26 cellular contexts compared by ENCODE assay signal in the genomic region with DNA sequence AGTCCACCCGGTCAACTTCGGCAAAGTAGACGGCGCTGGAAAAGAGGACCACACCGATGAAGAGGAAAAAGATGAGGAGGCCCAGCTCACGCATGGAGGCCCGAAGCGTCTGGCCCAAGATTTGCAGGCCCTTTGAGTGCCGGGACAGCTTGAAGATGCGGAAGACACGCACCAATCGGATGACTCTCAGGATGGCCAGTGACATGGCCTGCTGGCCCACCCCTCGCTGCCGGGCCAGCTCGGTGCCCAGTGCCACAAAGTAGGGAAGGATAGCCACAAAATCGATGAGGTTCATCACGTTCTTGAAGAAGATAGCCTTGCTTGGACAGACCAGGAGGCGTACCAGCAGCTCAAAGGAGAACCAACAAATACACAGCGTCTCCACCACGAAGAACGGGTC. TPM values are rescaled to one million over a fixed set of nuclear protein-coding genes. Genes with fewer than 3 reads are reported as not detected.
"Had no signal": no experiment of that assay in that cellular context is flagged by ENCODE, and none has a peak within 500 bp of the region (broad histone marks: within the 10 kb centered on the region; RNA-seq: fewer than 3 reads in every experiment).

No MANE protein-coding gene starts in this region.

- H3K4me3 ChIP-seq: body of pancreas, Peyer's patch, SJSA1 had no signal

- ATAC-seq: activated CD4-positive, CD25-positive, alpha-beta regulatory T cell treated with anti-CD3 and anti-CD28 coated beads, Interleukin-2, amount 50 U/mL, for 24 hours; activated CD8-positive, alpha-beta T cell treated with anti-CD3 and anti-CD28 coated beads for 36 hours; activated T-cell treated with anti-CD3 and anti-CD28 coated beads, Interleukin-2, amount 50 U/mL, for 72 hours; body of pancreas; SK-N-SH treated with all-trans-retinoic acid at 6 μM for 48 hours had no signal

- H3K27ac Mint-ChIP-seq: activated CD8-positive, alpha-beta T cell treated with anti-CD3 and anti-CD28 coated beads for 36 hours; activated naive CD4-positive, alpha-beta T cell treated with anti-CD3 and anti-CD28 coated beads, Interleukin-2, amount 50 U/mL, for 24 hours; activated T-cell treated with anti-CD3 and anti-CD28 coated beads, Interleukin-2, amount 50 U/mL, for 72 hours; T-helper 1 cell treated with Interleukin-12 subunit alpha and Interleukin-12 subunit beta and Interleukin-4 antibody, amounts not matched to agents 30 μg/mL and 1 μg/mL, for 36 hours had no signal

- H3K9me3 ChIP-seq: body of pancreas, Peyer's patch had no signal

- DNase-seq: activated CD4-positive, alpha-beta T cell treated with anti-CD3 and anti-CD28 coated beads for 4 hours; activated CD8-positive, alpha-beta memory T cell treated with anti-CD3 and anti-CD28 coated beads, Interleukin-2, amount 50 U/mL, for 4 hours; activated CD8-positive, alpha-beta T cell treated with anti-CD3 and anti-CD28 coated beads for 36 hours; activated T-cell treated with anti-CD3 and anti-CD28 coated beads, Interleukin-2, amount 50 U/mL, for 72 hours; aorta; body of pancreas; Kasumi-1; KBM-7; NCI-H1105 treated with DMSO at 0.1 percent for 48 hours; NCI-H1436 treated with DMSO at 0.1 percent for 48 hours; NCI-H187; NCI-H2081 treated with DMSO at 0.1 percent for 48 hours; NCI-H2171; NCI-H226; NCI-H526; NCI-H82; Peyer's patch; SHP77; SW 1271 had no signal

- H3K4me3 Mint-ChIP-seq: activated CD8-positive, alpha-beta T cell treated with anti-CD3 and anti-CD28 coated beads for 36 hours; activated naive CD4-positive, alpha-beta T cell treated with anti-CD3 and anti-CD28 coated beads, Interleukin-2, amount 50 U/mL, for 24 hours; central memory CD8-positive, alpha-beta T cell; T-helper 1 cell treated with Interleukin-12 subunit alpha and Interleukin-12 subunit beta and Interleukin-4 antibody, amounts not matched to agents 30 μg/mL and 1 μg/mL, for 36 hours had no signal

- H3K27ac ChIP-seq: body of pancreas, Peyer's patch, SJSA1 had no signal

- H3K36me3 ChIP-seq: Peyer's patch, SJSA1 had no signal

- H3K9me3 Mint-ChIP-seq: activated CD8-positive, alpha-beta T cell treated with anti-CD3 and anti-CD28 coated beads for 36 hours; activated naive CD4-positive, alpha-beta T cell treated with anti-CD3 and anti-CD28 coated beads, Interleukin-2, amount 50 U/mL, for 24 hours; central memory CD8-positive, alpha-beta T cell; T-helper 1 cell treated with Interleukin-12 subunit alpha and Interleukin-12 subunit beta and Interleukin-4 antibody, amounts not matched to agents 30 μg/mL and 1 μg/mL, for 36 hours had no signal

RNA-seq across cellular contexts. Expression of gene KCNA7, which starts 2.1 kb away (rescaled TPM):
- total RNA-seq: activated CD8-positive, alpha-beta T cell treated with anti-CD3 and anti-CD28 coated beads for 36 hours; activated T-cell treated with anti-CD3 and anti-CD28 coated beads, Interleukin-2, amount 50 U/mL, for 72 hours; aorta; body of pancreas; NCI-H460; Peyer's patch; SJSA1 had no signal
- polyA plus RNA-seq: aorta had no signal

RNA-seq across cellular contexts. Expression of gene NTF4, which starts 5.8 kb away (rescaled TPM):
- total RNA-seq: activated CD8-positive, alpha-beta T cell treated with anti-CD3 and anti-CD28 coated beads for 36 hours; activated T-cell treated with anti-CD3 and anti-CD28 coated beads, Interleukin-2, amount 50 U/mL, for 72 hours; aorta; body of pancreas; NCI-H460; Peyer's patch; SJSA1 had no signal
- polyA plus RNA-seq: aorta had no signal

RNA-seq across cellular contexts. Expression of gene CGB7, which starts 12.9 kb away (rescaled TPM):
- total RNA-seq: activated CD8-positive, alpha-beta T cell treated with anti-CD3 and anti-CD28 coated beads for 36 hours; activated T-cell treated with anti-CD3 and anti-CD28 coated beads, Interleukin-2, amount 50 U/mL, for 72 hours; aorta; body of pancreas; NCI-H460; Peyer's patch had no signal
- polyA plus RNA-seq: aorta had no signal

RNA-seq across cellular contexts. Expression of gene CGB8, which starts 21.5 kb away (rescaled TPM):
- total RNA-seq: activated CD8-positive, alpha-beta T cell treated with anti-CD3 and anti-CD28 coated beads for 36 hours; activated T-cell treated with anti-CD3 and anti-CD28 coated beads, Interleukin-2, amount 50 U/mL, for 72 hours; aorta; body of pancreas; NCI-H460; Peyer's patch had no signal
- polyA plus RNA-seq: aorta had no signal
